8 cellular contexts compared by ENCODE assay signal in the genomic region with DNA sequence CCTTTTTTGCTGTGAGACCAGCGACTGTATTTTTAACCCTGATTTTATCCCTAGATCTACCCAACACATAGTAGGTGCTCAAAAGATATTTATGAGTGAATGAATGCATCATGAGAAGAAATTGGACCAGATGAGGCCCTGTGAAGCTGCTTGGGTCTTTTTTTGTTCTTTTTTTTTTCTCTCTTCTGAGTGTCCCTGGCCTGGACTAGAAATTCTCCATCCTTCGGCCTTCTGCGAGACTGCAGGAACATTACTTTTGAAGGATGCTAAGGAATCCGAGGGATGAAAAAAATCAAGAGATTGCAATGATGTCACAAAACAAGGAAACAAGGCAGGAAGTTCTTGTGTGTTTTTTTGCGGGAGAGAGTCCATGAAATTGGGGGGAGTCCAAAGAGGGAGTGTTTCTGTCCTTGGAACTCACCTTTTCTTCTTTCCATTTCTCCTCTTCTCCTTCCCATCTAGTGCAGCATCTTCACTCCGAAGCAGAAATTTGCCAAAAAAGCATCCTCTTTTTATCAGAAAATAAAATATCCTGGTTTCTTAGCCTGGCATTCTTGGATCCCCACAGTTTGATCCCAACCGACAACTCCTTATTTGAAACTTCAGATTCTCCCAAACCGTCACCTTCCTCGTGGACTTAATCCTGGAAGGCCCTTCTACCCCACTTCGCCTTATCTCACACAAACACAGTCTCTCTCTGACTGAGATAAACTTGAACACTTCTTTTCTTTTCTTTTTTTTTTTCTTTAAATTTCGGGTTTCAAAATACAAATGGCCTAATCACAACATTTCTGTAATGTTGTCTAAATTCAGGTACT. TPM values are rescaled to one million over a fixed set of nuclear protein-coding genes. Genes with fewer than 3 reads are reported as not detected.
A peak's percentile ranks its signal among the peaks of the same experiment; 100 is the strongest.
DNase-seq lines count a peak whose midpoint lies in the region; ATAC-seq and TF ChIP-seq lines count a peak whose summit lies in the region.

No MANE protein-coding gene starts in this region.

- TF ChIP-seq EP300 in sigmoid colon (IDR thresholded peaks at IDR 0.05), result no peak

- H3K4me3 ChIP-seq in HAP-1 (peak overlapping the region; percentile 99), heart right ventricle (peak overlapping the region; percentile 79 to 98 (median 88)), sigmoid colon (peak overlapping the region; percentile 75 to 97 (median 92))

- H3K4me3 Mint-ChIP-seq in activated CD8-positive, alpha-beta T cell treated with anti-CD3 and anti-CD28 coated beads, Interleukin-2, amount 10 ng/mL, durations not matched to agents 7 days and 5 days, result peak overlapping the region; percentile 96

- H3K4me1 ChIP-seq in HAP-1, result peaks cover 4% of the 10 kb centered on the region; the same call in 1 of the 2 replicates
- H3K4me1 ChIP-seq in heart right ventricle, result peaks cover 5 to 51% (median 44%) of the 10 kb centered on the region in 9 donors
- H3K4me1 ChIP-seq in sigmoid colon, result peaks cover 0 to 39% (median 29%) of the 10 kb centered on the region in 4 donors

- POLR2A ChIA-PET in activated CD8-positive, alpha-beta T cell treated with anti-CD3 and anti-CD28 coated beads, Interleukin-2, amount 10 ng/mL, durations not matched to agents 7 days and 5 days (lab: Charles Lee), result interaction anchor here (0.6 to 2.9 kb wide), 12 partner anchors 10 to 745 kb away, joined by 3 to 15 read pairs (median 5); a partner anchor contains a TSS

- no peaks in the 10 kb centered on the region for H3K27me3 Mint-ChIP-seq in activated CD8-positive, alpha-beta T cell treated with anti-CD3 and anti-CD28 coated beads, Interleukin-2, amount 10 ng/mL, durations not matched to agents 7 days and 5 days (ENCODE audit: low read depth)

- CTCF ChIA-PET in activated CD8-positive, alpha-beta T cell treated with anti-CD3 and anti-CD28 coated beads, Interleukin-2, amount 10 ng/mL, durations not matched to agents 7 days and 5 days (lab: Charles Lee), result interaction anchor here (1.3 to 1.7 kb wide), 2 partner anchors 49 to 360 kb away, joined by 5 to 6 read pairs; no protein-coding TSS in a partner anchor

- peak overlapping the region; percentile 94 for H3K27ac Mint-ChIP-seq in activated CD8-positive, alpha-beta T cell treated with anti-CD3 and anti-CD28 coated beads, Interleukin-2, amount 10 ng/mL, durations not matched to agents 7 days and 5 days

- intact Hi-C loops in heart right ventricle (cut with DNase I) (loop anchor here in 7 of 10 donors (1.0 to 10.0 kb wide), 7 partner anchors 37 to 356 kb away; a partner anchor contains a TSS), sigmoid colon (cut with DNase I) (loop anchor here (1.0 to 10.0 kb wide), 3 partner anchors 36 to 366 kb away; a partner anchor contains a TSS)

- H3K27ac ChIP-seq in heart right ventricle, result peak overlapping the region; percentile 83 to 99 (median 95)
- H3K27ac ChIP-seq in sigmoid colon, result peak overlapping the region; percentile 92 to 97 (median 94)

- no peak for TF ChIP-seq POLR2A in sigmoid colon (IDR thresholded peaks at IDR 0.05)

- in situ Hi-C loops in HAP-1 (cut with MboI; ENCODE audit: low sequenced_read_pairs), result no loop called here

- no peak for ATAC-seq in activated CD8-positive, alpha-beta T cell treated with anti-CD3 and anti-CD28 coated beads, Interleukin-2, amount 10 ng/mL, durations not matched to agents 7 days and 5 days
- peak in 7 of 8 donors; percentile 2 to 35 (median 15) for ATAC-seq in heart right ventricle
- ATAC-seq in HG03159 (IDR thresholded peaks at IDR 0.05; ENCODE audit: unreplicated experiment), result no peak

- H3K36me3 Mint-ChIP-seq in activated CD8-positive, alpha-beta T cell treated with anti-CD3 and anti-CD28 coated beads, Interleukin-2, amount 10 ng/mL, durations not matched to agents 7 days and 5 days (ENCODE audit: low read depth), result peaks cover 13% of the 10 kb centered on the region

- WGBS in heart right ventricle, 2 donors, result 33 to 35% methylated on average over 11 of the region's 11 CpGs
- WGBS in sigmoid colon, 2 donors, result 37 to 42% methylated on average over 11 of the region's 11 CpGs

- no peaks in the 10 kb centered on the region for H3K9me3 Mint-ChIP-seq in activated CD8-positive, alpha-beta T cell treated with anti-CD3 and anti-CD28 coated beads, Interleukin-2, amount 10 ng/mL, durations not matched to agents 7 days and 5 days (ENCODE audit: insufficient read depth)

- TF ChIP-seq CTCF in heart right ventricle (IDR thresholded peaks at IDR 0.05), result no peak
- no peak for TF ChIP-seq CTCF in sigmoid colon (IDR thresholded peaks at IDR 0.05)

- DNase-seq in AG08395 (ENCODE audit: low spot score) (peak; percentile 37), HAP-1 (ENCODE audit: low spot score in 2 of 2) (peak in 1 of 2 experiments; percentile 6), heart right ventricle (no peak), sigmoid colon (no peak), 8988T (no peak), ecto neural progenitor cell (ENCODE audit: low spot score) (no peak)
- DNase-seq in activated CD8-positive, alpha-beta T cell treated with anti-CD3 and anti-CD28 coated beads, Interleukin-2, amount 10 ng/mL, durations not matched to agents 7 days and 5 days, result no peak

- no peaks in the 10 kb centered on the region for H3K27me3 ChIP-seq in HAP-1 (ENCODE audit: low read depth)
- no peaks in the 10 kb centered on the region for H3K27me3 ChIP-seq in heart right ventricle
- no peaks in the 10 kb centered on the region for H3K27me3 ChIP-seq in sigmoid colon

- H3K36me3 ChIP-seq in HAP-1 (replicated peaks) (peaks cover 12% of the 10 kb centered on the region), heart right ventricle (peaks cover 0 to 15% (median 0%) of the 10 kb centered on the region in 9 donors), sigmoid colon (peaks cover 0 to 9% (median 0%) of the 10 kb centered on the region in 4 donors)

- no peaks in the 10 kb centered on the region for H3K9me3 ChIP-seq in HAP-1
- no peaks in the 10 kb centered on the region for H3K9me3 ChIP-seq in heart right ventricle
- no peaks in the 10 kb centered on the region for H3K9me3 ChIP-seq in sigmoid colon

- peaks cover 47% of the 10 kb centered on the region for H3K4me1 Mint-ChIP-seq in activated CD8-positive, alpha-beta T cell treated with anti-CD3 and anti-CD28 coated beads, Interleukin-2, amount 10 ng/mL, durations not matched to agents 7 days and 5 days (ENCODE audit: low read depth)

RNA-seq across cellular contexts. Expression of a gene that starts 0.7 kb away (rescaled TPM):
- 10 to 100 TPM; 31.7 to 32.8 TPM for total RNA-seq in activated CD8-positive, alpha-beta T cell treated with anti-CD3 and anti-CD28 coated beads, Interleukin-2, amount 10 ng/mL, durations not matched to agents 7 days and 5 days
- total RNA-seq in heart right ventricle (10 to 100 TPM; 21.9 to 28.0 (median 24.4) TPM), sigmoid colon (10 to 100 TPM; 31.6 to 67.0 (median 37.2) TPM)
- polyA plus RNA-seq in heart right ventricle (10 to 100 TPM; 31.9 to 44.4 TPM), sigmoid colon (10 to 100 TPM in 2 of 3 donors, 1 to 10 TPM in 1; 7.9 to 64.0 (median 12.6) TPM)

RNA-seq across cellular contexts. Expression of a gene that starts 18.8 kb away (rescaled TPM):
- not detected for total RNA-seq in activated CD8-positive, alpha-beta T cell treated with anti-CD3 and anti-CD28 coated beads, Interleukin-2, amount 10 ng/mL, durations not matched to agents 7 days and 5 days
- total RNA-seq in heart right ventricle, result not detected
- not detected for polyA plus RNA-seq in heart right ventricle
- total RNA-seq in sigmoid colon, result not detected
- not detected for polyA plus RNA-seq in sigmoid colon

RNA-seq across cellular contexts. Expression of a gene that starts 26.0 kb away (rescaled TPM):
- total RNA-seq in activated CD8-positive, alpha-beta T cell treated with anti-CD3 and anti-CD28 coated beads, Interleukin-2, amount 10 ng/mL, durations not matched to agents 7 days and 5 days, result under 1 TPM in 1 of 2 experiments, not detected in 1; 0.13 TPM
- total RNA-seq in heart right ventricle, result not detected
- polyA plus RNA-seq in heart right ventricle, result 1 to 10 TPM in 1 of 2 donors, under 1 TPM in 1; 0.77 to 1.9 TPM
- 1 to 10 TPM in 1 of 4 donors, under 1 TPM in 3; 0.49 to 1.1 (median 0.70) TPM for total RNA-seq in sigmoid colon
- polyA plus RNA-seq in sigmoid colon, result 1 to 10 TPM in 2 of 3 donors, under 1 TPM in 1; 0.60 to 1.9 (median 1.2) TPM

RNA-seq across cellular contexts. Expression of a gene that starts 37.0 kb away (rescaled TPM):
- under 1 TPM; 0.83 to 0.92 TPM for total RNA-seq in activated CD8-positive, alpha-beta T cell treated with anti-CD3 and anti-CD28 coated beads, Interleukin-2, amount 10 ng/mL, durations not matched to agents 7 days and 5 days
- 10 to 100 TPM; 11.3 to 43.0 (median 16.7) TPM for total RNA-seq in heart right ventricle
- 10 to 100 TPM; 20.8 to 37.3 TPM for polyA plus RNA-seq in heart right ventricle
- total RNA-seq in sigmoid colon, result 100 to 1,000 TPM; 124 to 339 (median 205) TPM
- 10 to 100 TPM; 10.4 to 31.2 (median 21.0) TPM for polyA plus RNA-seq in sigmoid colon

RNA-seq across cellular contexts. Expression of a gene that starts 49.6 kb away (rescaled TPM):
- total RNA-seq in activated CD8-positive, alpha-beta T cell treated with anti-CD3 and anti-CD28 coated beads, Interleukin-2, amount 10 ng/mL, durations not matched to agents 7 days and 5 days, result 10 to 100 TPM; 18.9 to 19.1 TPM
- total RNA-seq in heart right ventricle (1 to 10 TPM; 3.8 to 7.8 (median 6.4) TPM), sigmoid colon (1 to 10 TPM; 3.9 to 9.5 (median 6.6) TPM)
- polyA plus RNA-seq in heart right ventricle (10 to 100 TPM in 1 of 2 donors, 1 to 10 TPM in 1; 8.4 to 11.9 TPM), sigmoid colon (10 to 100 TPM in 1 of 3 donors, 1 to 10 TPM in 2; 2.4 to 11.1 (median 2.8) TPM)

Comparison
In these comparisons a context has a peak if more than half of its experiments do, and no peak if none do; other contexts are left out.
1. ATAC-seq: peak in heart right ventricle (7 of 8); none in activated CD8-positive, alpha-beta T cell treated with anti-CD3 and anti-CD28 coated beads, Interleukin-2, amount 10 ng/mL, durations not matched to agents 7 days and 5 days (single experiment) and HG03159 (single experiment).
2. Peak in every context shown above with its lines, with median percentiles within 50 percentile points of each other: H3K4me3 ChIP-seq.